Comparison of ENCODE assay signal across 8 cellular contexts in genomic region chr11:86592659-86593451, GRCh38.
DNase-seq lines count a peak whose midpoint lies in the region; ATAC-seq and TF ChIP-seq lines count a peak whose summit lies in the region.

No MANE protein-coding gene starts in this region.

- H3K4me1 ChIP-seq in ovary (ENCODE audit: insufficient read depth) (peaks cover 16% of the 10 kb centered on the region), upper lobe of left lung (peaks cover 19 to 42% (median 39%) of the 10 kb centered on the region in 4 donors)

- no peaks in the 10 kb centered on the region for H3K27me3 Mint-ChIP-seq in CD14-positive monocyte (ENCODE audit: low read depth in 3 of 3)

- H3K27ac ChIP-seq in ovary = peak overlapping the region in 1 of 2 donors; percentile 40
- H3K27ac ChIP-seq in upper lobe of left lung = peak overlapping the region; percentile 12 to 66 (median 45)

- no peak for TF ChIP-seq EP300 in ovary (IDR thresholded peaks at IDR 0.05)
- peak in 2 of 4 donors; percentile 19 to 41 for TF ChIP-seq EP300 in upper lobe of left lung (IDR thresholded peaks at IDR 0.05)

- H3K9me3 ChIP-seq in ovary = no peaks in the 10 kb centered on the region
- no peaks in the 10 kb centered on the region for H3K9me3 ChIP-seq in upper lobe of left lung

- TF ChIP-seq CTCF in CD14-positive monocyte (IDR thresholded peaks at IDR 0.05) (no peak), ovary (IDR thresholded peaks at IDR 0.05) (no peak), upper lobe of left lung (IDR thresholded peaks at IDR 0.05) (no peak)

- H3K36me3 ChIP-seq in ovary = no peaks in the 10 kb centered on the region
- H3K36me3 ChIP-seq in upper lobe of left lung = no peaks in the 10 kb centered on the region

- H3K27me3 ChIP-seq in ovary = no peaks in the 10 kb centered on the region
- no peaks in the 10 kb centered on the region for H3K27me3 ChIP-seq in upper lobe of left lung

- no peaks in the 10 kb centered on the region for H3K36me3 Mint-ChIP-seq in CD14-positive monocyte

- peak; percentile 86 for DNase-seq in CD14-positive monocyte (ENCODE audit: low spot score)
- DNase-seq in NCI-H510A treated with DMSO at 0.1 percent for 48 hours (lab: John Stamatoyannopoulos, UW) = peak; percentile 76
- DNase-seq in activated CD4-positive, alpha-beta T cell treated with anti-CD3 and anti-CD28 coated beads, Interleukin-2, amount 50 U/mL, for 24 hours (ENCODE audit: low read depth in 1 of 2, low spot score in 1 of 2) = peak; percentile 61 to 95
- DNase-seq in erythroblast (lab: John Stamatoyannopoulos, UW) = peak; percentile 75 to 84
- DNase-seq in ovary = peak in 3 of 5 donors; percentile 44 to 74 (median 59)
- DNase-seq in upper lobe of left lung = peak in 1 of 2 donors; percentile 75

- intact Hi-C loops in CD14-positive monocyte (cut with micrococcal nuclease) = no loop called here
- intact Hi-C loops in ovary (cut with DNase I) = no loop called here

- no peak overlapping the region for H3K4me3 ChIP-seq in ovary
- H3K4me3 ChIP-seq in upper lobe of left lung = no peak overlapping the region

- 87 to 95% (median 91%) methylated on average over 5 of the region's 5 CpGs for WGBS in ovary, 3 donors
- WGBS in upper lobe of left lung, 2 donors = 42 to 48% methylated on average over 5 of the region's 5 CpGs

- TF ChIP-seq POLR2A in erythroblast (IDR thresholded peaks at IDR 0.05; ENCODE audit: low read length) (no peak), ovary (IDR thresholded peaks at IDR 0.05) (no peak), upper lobe of left lung (IDR thresholded peaks at IDR 0.05) (no peak)

- H3K27ac Mint-ChIP-seq in CD14-positive monocyte = peak overlapping the region; percentile 1 to 89 (median 76)

- H3K4me1 Mint-ChIP-seq in CD14-positive monocyte = peaks cover 26% of the 10 kb centered on the region

- ATAC-seq in GM19438 (IDR thresholded peaks at IDR 0.05; ENCODE audit: low read depth, unreplicated experiment) = peak; percentile 95
- ATAC-seq in HG03442 (IDR thresholded peaks at IDR 0.05; ENCODE audit: unreplicated experiment) = peak; percentile 94
- peak; percentile 62 to 71 for ATAC-seq in upper lobe of left lung (ENCODE audit: low FRiP score in 2 of 2)

- peak overlapping the region in 1 of 2 donors; percentile 21 for H3K4me3 Mint-ChIP-seq in CD14-positive monocyte

- peaks cover 0 to 5% (median 0%) of the 10 kb centered on the region in 7 donors for H3K9me3 Mint-ChIP-seq in CD14-positive monocyte
